ENCODE assay signal across 25 cellular contexts in genomic region chr19:32483574-32483973, GRCh38.
"Had no signal": no experiment of that assay in that cellular context is flagged by ENCODE, and none has a peak within 500 bp of the region (broad histone marks: within the 10 kb centered on the region; RNA-seq: fewer than 3 reads in every experiment).

No MANE protein-coding gene starts in this region.

- H3K9me3 Mint-ChIP-seq: effector memory CD8-positive, alpha-beta T cell had no signal

- H3K27ac ChIP-seq: epithelial cell of prostate, esophagus squamous epithelium, gastrocnemius medialis, heart right ventricle, left lung, lower lobe of right lung had no signal

- H3K4me3 ChIP-seq: esophagus squamous epithelium, gastrocnemius medialis, heart right ventricle, left lung, lower lobe of right lung, mucosa of descending colon had no signal

- ATAC-seq: effector memory CD8-positive, alpha-beta T cell; esophagus mucosa; gastrocnemius medialis; heart right ventricle; left cardiac atrium; left lung; left ventricle myocardium superior; lower lobe of right lung; mucosa of descending colon; naive thymus-derived CD8-positive, alpha-beta T cell had no signal

- H3K4me1 ChIP-seq: esophagus squamous epithelium, gastrocnemius medialis, heart right ventricle, left lung, lower lobe of right lung had no signal

- DNase-seq: cortex of kidney; effector CD8-positive, alpha-beta T cell; effector memory CD8-positive, alpha-beta T cell; endodermal cell; erythroblast; esophagus squamous epithelium; foreskin fibroblast; foreskin melanocyte; gastrocnemius medialis; glutamatergic neuron; head of caudate nucleus; heart right ventricle; hippocampal formation; left cardiac atrium; left lung; left ventricle myocardium superior; lower lobe of right lung; mesenchymal stem cell; mucosa of descending colon; naive B cell; naive thymus-derived CD8-positive, alpha-beta T cell had no signal

- H3K27me3 ChIP-seq: esophagus squamous epithelium, gastrocnemius medialis, heart right ventricle, left lung had no signal

- H3K27ac Mint-ChIP-seq: dendritic cell treated with granulocyte-macrophage colony-stimulating factor and Interleukin-4, amounts not matched to agents 40 ng/mL and 50 ng/mL, for 4 days; effector memory CD8-positive, alpha-beta T cell; endodermal cell; mesothelial cell of epicardium; naive B cell; naive thymus-derived CD8-positive, alpha-beta T cell had no signal

- H3K9me3 ChIP-seq: gastrocnemius medialis, mucosa of descending colon had no signal

- H3K4me3 Mint-ChIP-seq: dendritic cell treated with granulocyte-macrophage colony-stimulating factor and Interleukin-4, amounts not matched to agents 40 ng/mL and 50 ng/mL, for 4 days; effector memory CD8-positive, alpha-beta T cell; endodermal cell; mesothelial cell of epicardium; naive B cell; naive thymus-derived CD8-positive, alpha-beta T cell had no signal

- H3K27me3 Mint-ChIP-seq: dendritic cell treated with granulocyte-macrophage colony-stimulating factor and Interleukin-4, amounts not matched to agents 40 ng/mL and 50 ng/mL, for 4 days; effector memory CD8-positive, alpha-beta T cell; naive B cell; naive thymus-derived CD8-positive, alpha-beta T cell had no signal

- H3K4me1 Mint-ChIP-seq: endodermal cell; mesothelial cell of epicardium; naive B cell; naive thymus-derived CD8-positive, alpha-beta T cell had no signal
